10 cellular contexts compared by ENCODE assay signal in genomic region chr1:60425528-60425927, GRCh38.
DNase-seq lines count a peak whose midpoint lies in the region; ATAC-seq, FAIRE-seq and TF ChIP-seq lines count a peak whose summit lies in the region.
"Had no signal": no experiment of that assay in that cellular context is flagged by ENCODE, and none has a peak within 500 bp of the region (broad histone marks: within the 10 kb centered on the region; RNA-seq: fewer than 3 reads in every experiment).

No MANE protein-coding gene starts in this region.

- DNase-seq in HT1080 (ENCODE audit: low read depth) (peak; percentile 10), astrocyte (ENCODE audit: low read depth) (no peak), islet precursor cell (no peak)
- no peak for DNase-seq in stimulated activated CD4-positive, alpha-beta T cell treated with anti-CD3 and anti-CD28 coated beads, Interleukin-4, amount 100 ng/mL, for 4 hours
- no peak for DNase-seq in activated CD8-positive, alpha-beta T cell treated with anti-CD3 and anti-CD28 coated beads, Interleukin-2, amount 10 ng/mL, durations not matched to agents 7 days and 5 days
- no peak for DNase-seq in activated CD8-positive, alpha-beta memory T cell treated with anti-CD3 and anti-CD28 coated beads, Interleukin-2, amount 50 U/mL, for 48 hours
- DNase-seq: activated naive CD4-positive, alpha-beta T cell treated with Interleukin-2 at 50 U/mL for 16 hours; immature natural killer cell had no signal

- no peak for ATAC-seq in activated CD8-positive, alpha-beta T cell treated with anti-CD3 and anti-CD28 coated beads, Interleukin-2, amount 10 ng/mL, durations not matched to agents 7 days and 5 days

- H3K79me2 ChIP-seq in astrocyte (ENCODE audit: insufficient read depth, low read length), result no peaks in the 10 kb centered on the region

- H3K4me1 Mint-ChIP-seq in astrocyte (ENCODE audit: low read depth, unreplicated experiment) (peaks cover 2% of the 10 kb centered on the region), nephron (peaks cover 26% of the 10 kb centered on the region)
- H3K4me1 Mint-ChIP-seq in activated CD8-positive, alpha-beta T cell treated with anti-CD3 and anti-CD28 coated beads, Interleukin-2, amount 10 ng/mL, durations not matched to agents 7 days and 5 days (ENCODE audit: low read depth), result no peaks in the 10 kb centered on the region
- H3K4me1 Mint-ChIP-seq: immature natural killer cell had no signal

- no peak overlapping the region for H3K9ac ChIP-seq in astrocyte (ENCODE audit: low read length)

- H3K27ac Mint-ChIP-seq in astrocyte (ENCODE audit: unreplicated experiment) (no peak overlapping the region), nephron (no peak overlapping the region)
- no peak overlapping the region for H3K27ac Mint-ChIP-seq in activated CD8-positive, alpha-beta T cell treated with anti-CD3 and anti-CD28 coated beads, Interleukin-2, amount 10 ng/mL, durations not matched to agents 7 days and 5 days
- H3K27ac Mint-ChIP-seq: immature natural killer cell had no signal

- POLR2A ChIA-PET in activated CD8-positive, alpha-beta T cell treated with anti-CD3 and anti-CD28 coated beads, Interleukin-2, amount 10 ng/mL, durations not matched to agents 7 days and 5 days (lab: Charles Lee), result no interaction called here

- no peak overlapping the region for H3K4me3 Mint-ChIP-seq in astrocyte (ENCODE audit: unreplicated experiment)
- H3K4me3 Mint-ChIP-seq in nephron, result no peak overlapping the region
- no peak overlapping the region for H3K4me3 Mint-ChIP-seq in activated CD8-positive, alpha-beta T cell treated with anti-CD3 and anti-CD28 coated beads, Interleukin-2, amount 10 ng/mL, durations not matched to agents 7 days and 5 days
- H3K4me3 Mint-ChIP-seq: immature natural killer cell had no signal

- H3K4me1 ChIP-seq in astrocyte (ENCODE audit: insufficient read depth, low read length), result no peaks in the 10 kb centered on the region

- no peak for FAIRE-seq in astrocyte (lab: Jason Lieb, UNC)

- H3K27me3 ChIP-seq in astrocyte (ENCODE audit: insufficient read depth, low read length), result no peaks in the 10 kb centered on the region

- no peak overlapping the region for H3K4me2 ChIP-seq in astrocyte (ENCODE audit: low read length)

- H3K9me3 Mint-ChIP-seq in astrocyte (ENCODE audit: unreplicated experiment) (no peaks in the 10 kb centered on the region), nephron (peaks cover 12% of the 10 kb centered on the region)
- H3K9me3 Mint-ChIP-seq in activated CD8-positive, alpha-beta T cell treated with anti-CD3 and anti-CD28 coated beads, Interleukin-2, amount 10 ng/mL, durations not matched to agents 7 days and 5 days (ENCODE audit: insufficient read depth), result no peaks in the 10 kb centered on the region

- no peaks in the 10 kb centered on the region for H4K20me1 ChIP-seq in astrocyte (ENCODE audit: insufficient read depth, low read length)

- H3K36me3 ChIP-seq in astrocyte (ENCODE audit: insufficient read depth, low read length), result no peaks in the 10 kb centered on the region

- H3K36me3 Mint-ChIP-seq in astrocyte (ENCODE audit: low read depth, unreplicated experiment) (no peaks in the 10 kb centered on the region), nephron (ENCODE audit: low read depth) (no peaks in the 10 kb centered on the region)
- H3K36me3 Mint-ChIP-seq in activated CD8-positive, alpha-beta T cell treated with anti-CD3 and anti-CD28 coated beads, Interleukin-2, amount 10 ng/mL, durations not matched to agents 7 days and 5 days (ENCODE audit: low read depth), result no peaks in the 10 kb centered on the region
- H3K36me3 Mint-ChIP-seq: immature natural killer cell had no signal

- no peak overlapping the region for H2AFZ ChIP-seq in astrocyte (ENCODE audit: low read depth, low read length)

- peak; percentile 35 for TF ChIP-seq CTCF in GM12874 (IDR thresholded peaks at IDR 0.05; ENCODE audit: insufficient read depth, low read depth, low read length)
- peak; percentile 23 for TF ChIP-seq CTCF in astrocyte (IDR thresholded peaks at IDR 0.05; ENCODE audit: insufficient read depth, low read depth, low read length)
- peak in 2 of 3 experiments; percentile 20 to 36 for TF ChIP-seq CTCF in nephron (IDR thresholded peaks at IDR 0.05; ENCODE audit: unreplicated experiment in 3 of 3)

- H3K27me3 Mint-ChIP-seq in astrocyte (ENCODE audit: low read depth, unreplicated experiment) (no peaks in the 10 kb centered on the region), nephron (ENCODE audit: low read depth) (no peaks in the 10 kb centered on the region)
- H3K27me3 Mint-ChIP-seq in activated CD8-positive, alpha-beta T cell treated with anti-CD3 and anti-CD28 coated beads, Interleukin-2, amount 10 ng/mL, durations not matched to agents 7 days and 5 days (ENCODE audit: low read depth), result no peaks in the 10 kb centered on the region

- no peaks in the 10 kb centered on the region for H3K9me3 ChIP-seq in astrocyte (ENCODE audit: insufficient read depth, low read depth, low read length)

- no peak overlapping the region for H3K27ac ChIP-seq in astrocyte (ENCODE audit: low read depth, low read length)

- CTCF ChIA-PET in activated CD8-positive, alpha-beta T cell treated with anti-CD3 and anti-CD28 coated beads, Interleukin-2, amount 10 ng/mL, durations not matched to agents 7 days and 5 days (lab: Charles Lee), result no interaction called here

- no peak overlapping the region for H3K4me3 ChIP-seq in astrocyte (ENCODE audit: insufficient read depth, low read depth, low read length)
